11 cellular contexts compared by ENCODE assay signal in the genomic region with DNA sequence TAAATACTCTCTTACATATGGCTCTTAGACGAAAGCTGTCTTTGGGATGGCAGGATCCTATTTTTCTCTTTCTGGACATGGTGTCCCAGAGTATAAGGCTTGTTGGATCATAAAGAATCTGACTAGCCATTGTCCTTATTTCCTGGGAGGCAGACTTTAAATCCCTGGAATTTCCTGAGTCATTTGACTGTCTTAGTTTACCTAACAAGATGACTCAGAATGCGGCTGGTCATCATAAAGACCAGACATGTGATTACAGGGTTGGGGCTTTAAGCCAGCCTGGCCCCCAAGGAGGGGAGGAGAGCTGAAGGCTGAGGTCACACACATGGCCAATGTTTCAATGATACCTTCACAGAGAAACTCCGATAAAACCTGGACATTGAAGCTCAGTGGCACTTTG. TPM values are rescaled to one million over a fixed set of nuclear protein-coding genes. Genes with fewer than 3 reads are reported as not detected.
DNase-seq lines count a peak whose midpoint lies in the region; ATAC-seq, FAIRE-seq and TF ChIP-seq lines count a peak whose summit lies in the region.
"Had no signal": no experiment of that assay in that cellular context is flagged by ENCODE, and none has a peak within 500 bp of the region (broad histone marks: within the 10 kb centered on the region; RNA-seq: fewer than 3 reads in every experiment).

No MANE protein-coding gene starts in this region.

- TF ChIP-seq CTCF in brain microvascular endothelial cell (IDR thresholded peaks at IDR 0.05; ENCODE audit: low read depth, low read length, missing control alignments) (no peak), Peyer's patch (IDR thresholded peaks at IDR 0.05) (no peak)

- H2BK12ac ChIP-seq in mesenchymal stem cell (ENCODE audit: low read length in 2 of 2): no peak overlapping the region

- no peak overlapping the region for H3K14ac ChIP-seq in mesenchymal stem cell (ENCODE audit: low read length in 2 of 2)

- in situ Hi-C loops in brain microvascular endothelial cell (cut with HindIII; ENCODE audit: low pct_ligation_motif_present, low sequenced_read_pairs): no loop called here

- H2BK120ac ChIP-seq in mesenchymal stem cell (ENCODE audit: low read depth, low read length): no peak overlapping the region

- H3K9me3 ChIP-seq in BLaER1 (0 out of 2 replicates have a peak, but pooled peaks cover 3% of the 10 kb centered on the region), mesenchymal stem cell (ENCODE audit: control insufficient read depth, low read length) (no peaks in the 10 kb centered on the region), Peyer's patch (no peaks in the 10 kb centered on the region)

- 8% methylated on average over 2 of the region's 3 CpGs for WGBS in mesenchymal stem cell

- H2BK15ac ChIP-seq in mesenchymal stem cell (ENCODE audit: low read depth, poor library complexity, severe bottlenecking): no peak overlapping the region

- H3K27me3 ChIP-seq in BLaER1: no peaks in the 10 kb centered on the region
- H3K27me3 ChIP-seq in brain microvascular endothelial cell (replicated peaks): no peaks in the 10 kb centered on the region
- peaks cover 0 to 10% of the 10 kb centered on the region in 2 experiments for H3K27me3 ChIP-seq in mesenchymal stem cell (ENCODE audit: control insufficient read depth in 1 of 2, insufficient read depth in 1 of 2, low read length in 2 of 2)
- no peaks in the 10 kb centered on the region for H3K27me3 ChIP-seq in Peyer's patch

- peak overlapping the region; percentile 81 for H3K27ac ChIP-seq in BLaER1
- H3K27ac ChIP-seq in brain microvascular endothelial cell: peak overlapping the region; percentile 77
- peak overlapping the region; percentile 74 for H3K27ac ChIP-seq in mesenchymal stem cell (ENCODE audit: low read length, poor library complexity, severe bottlenecking)
- no peak overlapping the region for H3K27ac ChIP-seq in Peyer's patch

- no peak for ATAC-seq in GM21381 (IDR thresholded peaks at IDR 0.05; ENCODE audit: unreplicated experiment)
- ATAC-seq: stimulated activated naive CD8-positive, alpha-beta T cell treated with anti-CD3 and anti-CD28 coated beads, Interleukin-15, Interleukin-2, amounts not matched to agents 100 U/mL and 50 U/mL, for 24 hours had no signal

- no peak overlapping the region for H4K91ac ChIP-seq in mesenchymal stem cell (ENCODE audit: low read length)

- H3K79me1 ChIP-seq in mesenchymal stem cell (replicated peaks; ENCODE audit: low read length, poor library complexity, severe bottlenecking): no peaks in the 10 kb centered on the region

- peak overlapping the region; percentile 68 for H2BK5ac ChIP-seq in mesenchymal stem cell (ENCODE audit: low read depth, low read length, poor library complexity, severe bottlenecking)

- H3K9ac ChIP-seq in BLaER1: 0 out of 2 replicates have a peak overlapping the region, but pooled peaks have one; percentile 18
- no peak overlapping the region for H3K9ac ChIP-seq in mesenchymal stem cell (ENCODE audit: low read length)

- H2AFZ ChIP-seq in mesenchymal stem cell (ENCODE audit: low read depth, low read length): no peak overlapping the region

- no peak overlapping the region for H3K4ac ChIP-seq in mesenchymal stem cell (ENCODE audit: low read depth in 1 of 2, low read length in 2 of 2)

- FAIRE-seq in HTR-8/SVneo (lab: Jason Lieb, UNC): no peak

- H3K18ac ChIP-seq in mesenchymal stem cell (ENCODE audit: low read depth in 1 of 2, low read length in 2 of 2): peak overlapping the region in 1 of 2 experiments; percentile 79

- H3K4me1 ChIP-seq in BLaER1 (peaks cover 87% of the 10 kb centered on the region), mesenchymal stem cell (ENCODE audit: control insufficient read depth, insufficient read depth, low read depth, low read length) (peaks cover 25% of the 10 kb centered on the region), Peyer's patch (no peaks in the 10 kb centered on the region)

- H2AK5ac ChIP-seq in mesenchymal stem cell (ENCODE audit: low read length, severe bottlenecking): no peak overlapping the region

- H3K4me3 ChIP-seq in BLaER1: peak overlapping the region; percentile 20; the same call in 1 of the 2 replicates
- no peak overlapping the region for H3K4me3 ChIP-seq in brain microvascular endothelial cell (ENCODE audit: low read depth, low read length)
- no peak overlapping the region for H3K4me3 ChIP-seq in mesenchymal stem cell (ENCODE audit: insufficient read depth in 1 of 2, low read depth in 1 of 2, low read length in 2 of 2)
- no peak overlapping the region for H3K4me3 ChIP-seq in Peyer's patch

- DNase-seq in HTR-8/SVneo (ENCODE audit: insufficient read length, low spot score) (peak; percentile 61), brain microvascular endothelial cell (peak; percentile 89), mesenchymal stem cell (peak; percentile 96), GM03348 (ENCODE audit: low spot score) (no peak), NOMO-1 treated with dmso at 0.1 percent for 144 hours (lab: John Stamatoyannopoulos, UW; ENCODE audit: unreplicated experiment) (no peak), Peyer's patch (no peak)
- DNase-seq: activated CD4-positive, alpha-beta T cell treated with anti-CD3 and anti-CD28 coated beads for 1 hour; NCI-H446; stimulated activated naive CD8-positive, alpha-beta T cell treated with anti-CD3 and anti-CD28 coated beads, Interleukin-15, Interleukin-2, amounts not matched to agents 100 U/mL and 50 U/mL, for 24 hours had no signal

- no peaks in the 10 kb centered on the region for H3K36me3 ChIP-seq in BLaER1
- H3K36me3 ChIP-seq in brain microvascular endothelial cell (replicated peaks): no peaks in the 10 kb centered on the region
- H3K36me3 ChIP-seq in mesenchymal stem cell (ENCODE audit: control insufficient read depth in 1 of 2, insufficient read depth in 2 of 2, low read depth in 1 of 2, low read length in 2 of 2): no peaks in the 10 kb centered on the region
- no peaks in the 10 kb centered on the region for H3K36me3 ChIP-seq in Peyer's patch

- no peak overlapping the region for H4K8ac ChIP-seq in mesenchymal stem cell (ENCODE audit: low read length)

- H4K20me1 ChIP-seq in BLaER1: no peaks in the 10 kb centered on the region

- H3K4me2 ChIP-seq in BLaER1 (peak overlapping the region; percentile 75), mesenchymal stem cell (ENCODE audit: low read length, poor library complexity, severe bottlenecking) (no peak overlapping the region)

- TF ChIP-seq POLR2A in Peyer's patch (IDR thresholded peaks at IDR 0.05): no peak

- no peak overlapping the region for H3K23ac ChIP-seq in mesenchymal stem cell (ENCODE audit: low read length in 2 of 2)

RNA-seq across cellular contexts. Expression of a gene that starts 37.2 kb away (rescaled TPM):
- not detected for polyA plus RNA-seq in mesenchymal stem cell (2013, experiment 1 of 2)
- polyA plus RNA-seq in mesenchymal stem cell (2013, experiment 2 of 2): not detected
- total RNA-seq in Peyer's patch: not detected

Comparison
In these comparisons a context has a peak if more than half of its experiments do, and no peak if none do; other contexts are left out.
1. H3K27ac ChIP-seq: peak in BLaER1 (single experiment), brain microvascular endothelial cell (single experiment) and mesenchymal stem cell (single experiment); none in Peyer's patch (0 of 4).
2. DNase-seq: peak in HTR-8/SVneo (single experiment), brain microvascular endothelial cell (single experiment) and mesenchymal stem cell (single experiment); none in GM03348 (single experiment), NOMO-1 treated with dmso at 0.1 percent for 144 hours (single experiment) and Peyer's patch (0 of 3).